ENCODE assay signal across 19 cellular contexts in genomic region chr11:66020212-66020611, GRCh38. TPM values are rescaled to one million over a fixed set of nuclear protein-coding genes. Genes with fewer than 3 reads are reported as not detected.
"Had no signal": no experiment of that assay in that cellular context is flagged by ENCODE, and none has a peak within 500 bp of the region (broad histone marks: within the 10 kb centered on the region; RNA-seq: fewer than 3 reads in every experiment).

No MANE protein-coding gene starts in this region.

- H3K27ac Mint-ChIP-seq: activated naive CD4-positive, alpha-beta T cell treated with anti-CD3 and anti-CD28 coated beads, Interleukin-2, amount 50 U/mL, for 24 hours; mesothelial cell of epicardium; progenitor cell of endocrine pancreas had no signal

- H3K36me3 ChIP-seq: brain microvascular endothelial cell, neutrophil, spleen had no signal

- H3K4me3 Mint-ChIP-seq: activated naive CD4-positive, alpha-beta T cell treated with anti-CD3 and anti-CD28 coated beads, Interleukin-2, amount 50 U/mL, for 24 hours; mesothelial cell of epicardium had no signal

- H3K9me3 ChIP-seq: neutrophil, spleen had no signal

- H3K9me3 Mint-ChIP-seq: activated naive CD4-positive, alpha-beta T cell treated with anti-CD3 and anti-CD28 coated beads, Interleukin-2, amount 50 U/mL, for 24 hours; mesothelial cell of epicardium had no signal

- H3K27ac ChIP-seq: brain microvascular endothelial cell had no signal

- H3K27me3 ChIP-seq: brain microvascular endothelial cell had no signal

- DNase-seq: activated CD4-positive, alpha-beta T cell treated with anti-CD3 and anti-CD28 coated beads for 4 hours; activated T-cell treated with anti-CD3 and anti-CD28 coated beads for 4 hours; amniotic stem cell; brain microvascular endothelial cell; dermis blood vessel endothelial cell; hippocampal formation; right cardiac atrium; spleen; stimulated activated CD4-positive, alpha-beta T cell treated with anti-CD3 and anti-CD28 coated beads, Interleukin-1b, Interleukin-23, amount 100 ng/mL, for 48 hours; stimulated activated naive CD4-positive, alpha-beta T cell; T-helper 1 cell had no signal

- H3K36me3 Mint-ChIP-seq: activated naive CD4-positive, alpha-beta T cell treated with anti-CD3 and anti-CD28 coated beads, Interleukin-2, amount 50 U/mL, for 24 hours; mesothelial cell of epicardium had no signal

RNA-seq across cellular contexts. Expression of gene CATSPER1, which starts 6.1 kb away (rescaled TPM):
- total RNA-seq: activated CD8-positive, alpha-beta memory T cell treated with anti-CD3 and anti-CD28 coated beads for 36 hours; mesothelial cell of epicardium; myocyte; progenitor cell of endocrine pancreas; right cardiac atrium; urinary bladder had no signal
- polyA plus RNA-seq: liver, right cardiac atrium had no signal

RNA-seq across cellular contexts. Expression of gene CST6, which starts 8.4 kb away (rescaled TPM):
- total RNA-seq: activated CD8-positive, alpha-beta memory T cell treated with anti-CD3 and anti-CD28 coated beads for 36 hours; liver; myocyte; progenitor cell of endocrine pancreas; spleen had no signal
- polyA plus RNA-seq: liver had no signal

RNA-seq across cellular contexts. Expression of gene GAL3ST3, which starts 28.7 kb away (rescaled TPM):
- total RNA-seq: liver, myocyte, spleen had no signal
- polyA plus RNA-seq: liver, urinary bladder had no signal
